ENCODE assay signal across 1 cellular context in the genomic region with DNA sequence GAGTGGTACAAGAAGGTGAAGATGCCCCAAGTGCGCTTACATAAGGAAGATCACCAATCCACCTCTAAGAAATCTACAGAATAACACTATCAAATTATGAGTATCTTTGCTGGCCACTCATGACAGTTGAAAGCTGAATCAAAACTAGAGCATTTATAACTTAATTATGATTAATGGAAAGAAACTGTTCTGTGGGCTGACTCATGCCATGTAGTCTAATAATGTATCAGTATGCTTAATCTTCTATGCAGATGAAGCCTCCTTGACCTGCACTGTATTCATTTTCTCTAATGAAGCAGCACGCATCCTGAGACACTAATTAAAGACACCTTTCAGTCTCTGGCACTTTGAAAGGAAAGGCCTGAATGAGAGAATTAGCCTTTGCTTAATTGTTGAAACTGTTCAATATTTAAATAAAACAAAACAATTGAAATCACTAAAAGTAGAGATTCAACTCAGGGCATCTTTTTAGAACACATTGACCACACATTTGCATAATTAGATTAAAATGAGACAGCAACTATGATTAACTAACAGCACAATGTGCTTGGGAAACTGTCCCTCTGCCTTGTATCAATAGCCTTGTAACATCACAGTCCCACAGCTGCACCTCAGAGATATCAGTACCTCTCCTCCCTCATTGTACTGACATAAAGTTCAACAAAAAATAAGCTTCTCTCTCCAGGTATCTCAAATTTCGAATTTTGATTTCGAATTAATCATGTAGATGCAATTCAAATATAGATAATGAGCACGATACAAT.
TF ChIP-seq lines count a peak whose summit lies in the region.

No MANE protein-coding gene starts in this region.

TF ChIP-seq in SK-N-SH treated with all-trans-retinoic acid at 6 μM for 48 hours, 23 proteins besides CTCF, POLR2A, EP300 and RAD21 (continued from another document):
- TF ChIP-seq, protein P1, sequence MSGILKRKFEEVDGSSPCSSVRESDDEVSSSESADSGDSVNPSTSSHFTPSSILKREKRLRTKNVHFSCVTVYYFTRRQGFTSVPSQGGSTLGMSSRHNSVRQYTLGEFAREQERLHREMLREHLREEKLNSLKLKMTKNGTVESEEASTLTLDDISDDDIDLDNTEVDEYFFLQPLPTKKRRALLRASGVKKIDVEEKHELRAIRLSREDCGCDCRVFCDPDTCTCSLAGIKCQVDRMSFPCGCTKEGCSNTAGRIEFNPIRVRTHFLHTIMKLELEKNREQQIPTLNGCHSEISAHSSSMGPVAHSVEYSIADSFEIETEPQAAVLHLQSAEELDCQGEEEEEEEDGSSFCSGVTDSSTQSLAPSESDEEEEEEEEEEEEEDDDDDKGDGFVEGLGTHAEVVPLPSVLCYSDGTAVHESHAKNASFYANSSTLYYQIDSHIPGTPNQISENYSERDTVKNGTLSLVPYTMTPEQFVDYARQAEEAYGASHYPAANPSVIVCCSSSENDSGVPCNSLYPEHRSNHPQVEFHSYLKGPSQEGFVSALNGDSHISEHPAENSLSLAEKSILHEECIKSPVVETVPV (CRISPR knock-in tag; IDR thresholded peaks at IDR 0.05): no peak
